ENCODE assay signal across 10 cellular contexts in the genomic region with DNA sequence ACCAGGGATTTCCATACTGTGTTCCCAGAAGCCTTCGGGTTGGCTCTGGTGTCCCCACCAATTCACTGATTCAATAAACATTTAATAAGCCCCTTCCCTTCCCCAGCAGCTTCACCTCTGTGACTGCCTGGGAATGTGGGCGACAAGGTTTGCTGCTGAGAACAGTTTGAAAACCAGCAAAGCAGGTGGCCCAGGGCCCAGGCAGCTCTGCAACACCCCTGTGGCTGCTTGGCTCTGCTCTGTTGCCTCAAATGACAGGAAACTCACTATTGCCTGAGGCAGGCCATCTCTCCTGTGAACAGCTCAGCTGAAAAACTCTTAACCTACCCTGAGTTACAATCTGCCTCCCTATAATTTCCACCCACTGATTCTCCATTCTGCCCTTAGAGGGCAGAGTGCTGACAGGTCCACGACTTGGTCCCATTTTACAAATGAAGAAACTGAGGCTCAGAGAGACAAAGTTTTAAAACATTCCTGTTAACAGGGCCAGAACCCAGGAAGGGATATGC. TPM values are rescaled to one million over a fixed set of nuclear protein-coding genes. Genes with fewer than 3 reads are reported as not detected.
DNase-seq lines count a peak whose midpoint lies in the region; ATAC-seq, FAIRE-seq and TF ChIP-seq lines count a peak whose summit lies in the region.
"Had no signal": no experiment of that assay in that cellular context is flagged by ENCODE, and none has a peak within 500 bp of the region (broad histone marks: within the 10 kb centered on the region; RNA-seq: fewer than 3 reads in every experiment).

No MANE protein-coding gene starts in this region.

- no peak for FAIRE-seq in bronchial epithelial cell (lab: Jason Lieb, UNC)
- FAIRE-seq: TTC549 had no signal

- H3K4me3 Mint-ChIP-seq in stimulated activated memory B cell treated with anti-CD40 and anti-IgM and Interleukin-4, amounts not matched to agents 10 μg/mL and 1 μg/mL and 100 μg/mL, for 72 hours: peak overlapping the region; percentile 18

- H3K27ac ChIP-seq in KOPT-K1 (ENCODE audit: low read depth, low read length, poor library complexity, severe bottlenecking): peak overlapping the region; percentile 61
- H3K27ac ChIP-seq: vagina had no signal

- H3K9me3 ChIP-seq in KOPT-K1 (ENCODE audit: insufficient read depth, low read length, poor library complexity, severe bottlenecking): no peaks in the 10 kb centered on the region
- H3K9me3 ChIP-seq: vagina had no signal

- no peaks in the 10 kb centered on the region for H3K9me3 Mint-ChIP-seq in stimulated activated memory B cell treated with anti-CD40 and anti-IgM and Interleukin-4, amounts not matched to agents 10 μg/mL and 1 μg/mL and 100 μg/mL, for 72 hours

- TF ChIP-seq CTCF in bronchial epithelial cell (IDR thresholded peaks at IDR 0.05; ENCODE audit: insufficient read depth, low read length, severe bottlenecking): peak; percentile 14

- H3K27ac Mint-ChIP-seq in stimulated activated memory B cell treated with anti-CD40 and anti-IgM and Interleukin-4, amounts not matched to agents 10 μg/mL and 1 μg/mL and 100 μg/mL, for 72 hours: peak overlapping the region; percentile 92

- peak; percentile 67 for ATAC-seq in stimulated activated memory B cell treated with anti-CD40 and anti-IgM and Interleukin-4, amounts not matched to agents 10 μg/mL and 1 μg/mL and 100 μg/mL, for 72 hours
- no peak for ATAC-seq in GM18517 (IDR thresholded peaks at IDR 0.05; ENCODE audit: unreplicated experiment)

- peaks cover 74% of the 10 kb centered on the region for H3K4me1 Mint-ChIP-seq in stimulated activated memory B cell treated with anti-CD40 and anti-IgM and Interleukin-4, amounts not matched to agents 10 μg/mL and 1 μg/mL and 100 μg/mL, for 72 hours

- H3K27me3 Mint-ChIP-seq in stimulated activated memory B cell treated with anti-CD40 and anti-IgM and Interleukin-4, amounts not matched to agents 10 μg/mL and 1 μg/mL and 100 μg/mL, for 72 hours: no peaks in the 10 kb centered on the region

- H3K27me3 ChIP-seq in bronchial epithelial cell (ENCODE audit: control insufficient read depth, insufficient read depth, low read length): no peaks in the 10 kb centered on the region
- H3K27me3 ChIP-seq: vagina had no signal

- peak; percentile 59 for DNase-seq in activated effector memory CD4-positive, alpha-beta T cell treated with anti-CD3 and anti-CD28 coated beads, Interleukin-2, amount 50 U/mL, for 16 hours
- no peak for DNase-seq in activated effector memory CD4-positive, alpha-beta T cell treated with Interleukin-2 at 50 U/mL for 16 hours
- peak; percentile 39 for DNase-seq in bronchial epithelial cell (ENCODE audit: low read depth)
- DNase-seq in C1 segment of cervical spinal cord (lab: John Stamatoyannopoulos, UW): no peak
- DNase-seq in activated CD8-positive, alpha-beta memory T cell treated with anti-CD3 and anti-CD28 coated beads for 24 hours: no peak

- peaks cover 25% of the 10 kb centered on the region for H3K36me3 Mint-ChIP-seq in stimulated activated memory B cell treated with anti-CD40 and anti-IgM and Interleukin-4, amounts not matched to agents 10 μg/mL and 1 μg/mL and 100 μg/mL, for 72 hours

- H3K4me3 ChIP-seq in bronchial epithelial cell (ENCODE audit: low read depth, low read length): no peak overlapping the region
- H3K4me3 ChIP-seq: vagina had no signal

- H3K36me3 ChIP-seq in KOPT-K1 (ENCODE audit: insufficient read depth, low read length) (no peaks in the 10 kb centered on the region), bronchial epithelial cell (ENCODE audit: control insufficient read depth, insufficient read depth, low read length) (no peaks in the 10 kb centered on the region)
- H3K36me3 ChIP-seq: vagina had no signal

RNA-seq across cellular contexts. Expression of gene ADORA2A, which starts 10.5 kb away (rescaled TPM):
- under 0.01 and 0.77 TPM in 2 replicates for total RNA-seq in bronchial epithelial cell

RNA-seq across cellular contexts. Expression of gene UPB1, which starts 57.3 kb away (rescaled TPM):
- not detected in 2 replicates for total RNA-seq in bronchial epithelial cell
- total RNA-seq: vagina had no signal

Comparison
In these comparisons a context has a peak if more than half of its experiments do, and no peak if none do; other contexts are left out.
1. DNase-seq: peak in activated effector memory CD4-positive, alpha-beta T cell treated with anti-CD3 and anti-CD28 coated beads, Interleukin-2, amount 50 U/mL, for 16 hours (single experiment) and bronchial epithelial cell (single experiment); none in activated effector memory CD4-positive, alpha-beta T cell treated with Interleukin-2 at 50 U/mL for 16 hours (single experiment), C1 segment of cervical spinal cord (0 of 14) and activated CD8-positive, alpha-beta memory T cell treated with anti-CD3 and anti-CD28 coated beads for 24 hours (single experiment).